In genomic region chr12:116601524-116601923, GRCh38 we compare ENCODE assay signal across 14 cellular contexts. TPM values are rescaled to one million over a fixed set of nuclear protein-coding genes. Genes with fewer than 3 reads are reported as not detected.
A peak's percentile ranks its signal among the peaks of the same experiment; 100 is the strongest.
DNase-seq lines count a peak whose midpoint lies in the region; ATAC-seq, FAIRE-seq and TF ChIP-seq lines count a peak whose summit lies in the region.
"Had no signal": no experiment of that assay in that cellular context is flagged by ENCODE, and none has a peak within 500 bp of the region (broad histone marks: within the 10 kb centered on the region; RNA-seq: fewer than 3 reads in every experiment).

No MANE protein-coding gene starts in this region.

- peak; percentile 46 for FAIRE-seq in endothelial cell of umbilical vein (lab: Jason Lieb, UNC)
- FAIRE-seq: TTC549 had no signal

- no peak overlapping the region for H3K4me3 Mint-ChIP-seq in activated CD4-positive, alpha-beta T cell treated with anti-CD3 and anti-CD28 coated beads, Interleukin-2, amount 10 ng/mL, durations not matched to agents 24 days and 14 days
- no peak overlapping the region for H3K4me3 Mint-ChIP-seq in stimulated activated naive CD8-positive, alpha-beta T cell treated with anti-CD3 and anti-CD28 coated beads, Interleukin-15, Interleukin-2, amounts not matched to agents 100 ng/mL and 50 ng/mL, for 24 hours

- H2AFZ ChIP-seq in PC-9: no peak overlapping the region
- peak overlapping the region; percentile 14 for H2AFZ ChIP-seq in endothelial cell of umbilical vein (ENCODE audit: low read depth, low read length)

- ATAC-seq in GM19467 (IDR thresholded peaks at IDR 0.05; ENCODE audit: unreplicated experiment) (no peak), HG02938 (IDR thresholded peaks at IDR 0.05; ENCODE audit: unreplicated experiment) (no peak)

- H3K4me1 ChIP-seq in PC-9 (replicated peaks; ENCODE audit: insufficient read depth) (peaks cover 19% of the 10 kb centered on the region), endothelial cell of umbilical vein (ENCODE audit: control insufficient read depth, extremely low read depth, insufficient read depth, low read length) (peaks cover 10% of the 10 kb centered on the region)

- H3K4me3 ChIP-seq in PC-9: no peak overlapping the region
- no peak overlapping the region for H3K4me3 ChIP-seq in endothelial cell of umbilical vein (replicated peaks in 1 of 3; ENCODE audit: insufficient read depth in 1 of 3, low read depth in 1 of 3, low read length in 3 of 3)
- H3K4me3 ChIP-seq: right atrium auricular region had no signal

- H3K9me3 ChIP-seq in PC-9 (ENCODE audit: insufficient read depth, low read depth) (no peaks in the 10 kb centered on the region), endothelial cell of umbilical vein (replicated peaks; ENCODE audit: control insufficient read depth, insufficient read depth, low read length) (no peaks in the 10 kb centered on the region)
- H3K9me3 ChIP-seq: right atrium auricular region had no signal

- no peak overlapping the region for H3K27ac ChIP-seq in PC-9
- no peak overlapping the region for H3K27ac ChIP-seq in endothelial cell of umbilical vein (ENCODE audit: insufficient read depth, low read depth, low read length)
- H3K27ac ChIP-seq: right atrium auricular region had no signal

- no peak for DNase-seq in activated CD4-positive, alpha-beta T cell treated with anti-CD3 and anti-CD28 coated beads, Interleukin-2, amount 10 ng/mL, durations not matched to agents 24 days and 14 days
- no peak for DNase-seq in activated CD4-positive, alpha-beta T cell treated with anti-CD3 and anti-CD28 coated beads, Interleukin-2, amount 50 U/mL, for 1 hour
- DNase-seq in PC-9 (peak in 1 of 2 experiments; percentile 15), endothelial cell of umbilical vein (ENCODE audit: low read depth, low spot score) (peak; percentile 26), NCI-H1930 (lab: John Stamatoyannopoulos, UW) (no peak)
- DNase-seq: activated effector memory CD4-positive, alpha-beta T cell treated with Interleukin-2 at 50 U/mL for 16 hours; cortex of kidney; NCI-H1092 treated with DMSO at 0.1 percent for 48 hours; NCI-H774 had no signal

- H3K4me2 ChIP-seq in PC-9: peak overlapping the region; percentile 37; the same call in 1 of the 2 replicates
- H3K4me2 ChIP-seq in endothelial cell of umbilical vein (ENCODE audit: insufficient read depth, low read length): no peak overlapping the region

- no peak overlapping the region for H3K9ac ChIP-seq in endothelial cell of umbilical vein (replicated peaks; ENCODE audit: extremely low read depth, insufficient read depth, low read length)

- TF ChIP-seq POLR2A in endothelial cell of umbilical vein (IDR thresholded peaks at IDR 0.05; ENCODE audit: low read depth, low read length): no peak

- H3K9me2 ChIP-seq in PC-9 (ENCODE audit: insufficient read depth): no peaks in the 10 kb centered on the region

- H3K9me3 Mint-ChIP-seq in activated CD4-positive, alpha-beta T cell treated with anti-CD3 and anti-CD28 coated beads, Interleukin-2, amount 10 ng/mL, durations not matched to agents 24 days and 14 days: no peaks in the 10 kb centered on the region
- no peaks in the 10 kb centered on the region for H3K9me3 Mint-ChIP-seq in stimulated activated naive CD8-positive, alpha-beta T cell treated with anti-CD3 and anti-CD28 coated beads, Interleukin-15, Interleukin-2, amounts not matched to agents 100 ng/mL and 50 ng/mL, for 24 hours

- intact Hi-C loops in activated CD4-positive, alpha-beta T cell treated with anti-CD3 and anti-CD28 coated beads, Interleukin-2, amount 10 ng/mL, durations not matched to agents 24 days and 14 days (cut with micrococcal nuclease): loop anchor here (5.0 kb wide), 1 partner anchor 604 kb away; no protein-coding TSS in a partner anchor
- intact Hi-C loops in PC-9 (cut with micrococcal nuclease; ENCODE audit: unreplicated experiment) (loop anchor here (2.0 to 5.0 kb wide), 2 partner anchors 56 to 175 kb away; no protein-coding TSS in a partner anchor), endothelial cell of umbilical vein (cut with micrococcal nuclease) (loop anchor here (5.0 kb wide), 1 partner anchor 106 kb away; no protein-coding TSS in a partner anchor)

- no peak for TF ChIP-seq CTCF in PC-9 (conservative IDR thresholded peaks at IDR 0.05)
- TF ChIP-seq CTCF in endothelial cell of umbilical vein (IDR thresholded peaks at IDR 0.05; ENCODE audit: extremely low read depth in 1 of 2, insufficient read depth in 1 of 2, low read depth in 1 of 2, low read length in 2 of 2): no peak

- H3K9me1 ChIP-seq in endothelial cell of umbilical vein (replicated peaks; ENCODE audit: control insufficient read depth, extremely low read depth, insufficient read depth, low read length): no peaks in the 10 kb centered on the region

- H3K27ac Mint-ChIP-seq in activated CD4-positive, alpha-beta T cell treated with anti-CD3 and anti-CD28 coated beads, Interleukin-2, amount 10 ng/mL, durations not matched to agents 24 days and 14 days: peak overlapping the region; percentile 38
- peak overlapping the region; percentile 16 for H3K27ac Mint-ChIP-seq in stimulated activated naive CD8-positive, alpha-beta T cell treated with anti-CD3 and anti-CD28 coated beads, Interleukin-15, Interleukin-2, amounts not matched to agents 100 ng/mL and 50 ng/mL, for 24 hours

- no peaks in the 10 kb centered on the region for H3K36me3 Mint-ChIP-seq in activated CD4-positive, alpha-beta T cell treated with anti-CD3 and anti-CD28 coated beads, Interleukin-2, amount 10 ng/mL, durations not matched to agents 24 days and 14 days (ENCODE audit: low read depth)
- H3K36me3 Mint-ChIP-seq in stimulated activated naive CD8-positive, alpha-beta T cell treated with anti-CD3 and anti-CD28 coated beads, Interleukin-15, Interleukin-2, amounts not matched to agents 100 ng/mL and 50 ng/mL, for 24 hours (ENCODE audit: low read depth): no peaks in the 10 kb centered on the region

- POLR2A ChIA-PET in PC-9 (lab: Charles Lee; ENCODE audit: unreplicated experiment): interaction anchor here (0.5 kb wide), 1 partner anchor 482 kb away, joined by 3 read pairs; no protein-coding TSS in a partner anchor
- POLR2A ChIA-PET in endothelial cell of umbilical vein (lab: Charles Lee): no interaction called here

- H3K27me3 Mint-ChIP-seq in activated CD4-positive, alpha-beta T cell treated with anti-CD3 and anti-CD28 coated beads, Interleukin-2, amount 10 ng/mL, durations not matched to agents 24 days and 14 days: peaks cover 6% of the 10 kb centered on the region
- H3K27me3 Mint-ChIP-seq in stimulated activated naive CD8-positive, alpha-beta T cell treated with anti-CD3 and anti-CD28 coated beads, Interleukin-15, Interleukin-2, amounts not matched to agents 100 ng/mL and 50 ng/mL, for 24 hours: no peaks in the 10 kb centered on the region

- dilution Hi-C loops in endothelial cell of umbilical vein (cut with MboI; ENCODE audit: extremely low pct_ligation_motif_present, low sequenced_read_pairs): no loop called here

- 0 out of 2 replicates have a peak, but pooled peaks cover 6% of the 10 kb centered on the region for H3F3A ChIP-seq in PC-9 (ENCODE audit: insufficient read depth, low read depth)

- CTCF ChIA-PET in PC-9 (lab: Charles Lee) (interaction anchor here (0.5 to 0.6 kb wide), 2 partner anchors 78 to 95 kb away, joined by 3 to 4 read pairs; no protein-coding TSS in a partner anchor), endothelial cell of umbilical vein (lab: Charles Lee) (interaction anchor here (1.1 to 3.2 kb wide), 4 partner anchors 146 to 460 kb away, joined by 3 to 36 read pairs (median 5); no protein-coding TSS in a partner anchor)

- H3K27me3 ChIP-seq in PC-9 (ENCODE audit: insufficient read depth, low read depth): no peaks in the 10 kb centered on the region
- peaks cover 0 to 2% of the 10 kb centered on the region in 2 experiments for H3K27me3 ChIP-seq in endothelial cell of umbilical vein (ENCODE audit: control insufficient read depth in 2 of 2, insufficient read depth in 2 of 2, low read length in 2 of 2)
- H3K27me3 ChIP-seq: right atrium auricular region had no signal

- no peaks in the 10 kb centered on the region for H4K20me1 ChIP-seq in PC-9 (ENCODE audit: insufficient read depth)
- H4K20me1 ChIP-seq in endothelial cell of umbilical vein (replicated peaks; ENCODE audit: control insufficient read depth, extremely low read depth, insufficient read depth, low read length): no peaks in the 10 kb centered on the region

- H3K36me3 ChIP-seq in PC-9 (ENCODE audit: low read depth) (no peaks in the 10 kb centered on the region), endothelial cell of umbilical vein (ENCODE audit: control insufficient read depth in 2 of 2, extremely low read depth in 1 of 2, insufficient read depth in 2 of 2, low read length in 2 of 2) (no peaks in the 10 kb centered on the region)
- H3K36me3 ChIP-seq: right atrium auricular region had no signal

- H3K4me1 Mint-ChIP-seq in activated CD4-positive, alpha-beta T cell treated with anti-CD3 and anti-CD28 coated beads, Interleukin-2, amount 10 ng/mL, durations not matched to agents 24 days and 14 days: peaks cover 19% of the 10 kb centered on the region
- peaks cover 23% of the 10 kb centered on the region for H3K4me1 Mint-ChIP-seq in stimulated activated naive CD8-positive, alpha-beta T cell treated with anti-CD3 and anti-CD28 coated beads, Interleukin-15, Interleukin-2, amounts not matched to agents 100 ng/mL and 50 ng/mL, for 24 hours (ENCODE audit: low read depth)

- no TSS peak for BruUV-seq in PC-9 (replicated peaks; lab: Mats Ljungman, UMichigan)
- BruUV-seq in endothelial cell of umbilical vein (replicated peaks; lab: Mats Ljungman, UMichigan): no TSS peak

- no peaks in the 10 kb centered on the region for H3K79me2 ChIP-seq in PC-9 (ENCODE audit: low read depth)
- no peaks in the 10 kb centered on the region for H3K79me2 ChIP-seq in endothelial cell of umbilical vein (ENCODE audit: control insufficient read depth, insufficient read depth, low read length)

TF ChIP-seq in endothelial cell of umbilical vein, 7 proteins besides CTCF, POLR2A, EP300 and RAD21 (continues in another document):
- TF ChIP-seq JUN (IDR thresholded peaks at IDR 0.05; ENCODE audit: borderline replicate concordance, insufficient read depth, insufficient read length, low read depth) (peak; percentile 27), POLR2AphosphoS5 (IDR thresholded peaks at IDR 0.05; ENCODE audit: insufficient read depth, low read depth, low read length) (no peak), EZH2 (IDR thresholded peaks at IDR 0.05; ENCODE audit: borderline replicate concordance, low read depth, low read length, severe bottlenecking) (no peak)

RNA-seq across cellular contexts. Expression of gene MAP1LC3B2, which starts 42.3 kb away (rescaled TPM):
- 0.68 TPM in 1 of 2 replicates, not detected in the other for total RNA-seq in activated CD4-positive, alpha-beta T cell treated with anti-CD3 and anti-CD28 coated beads, Interleukin-2, amount 10 ng/mL, durations not matched to agents 24 days and 14 days
- 1.1 and 1.4 TPM in 2 replicates for total RNA-seq in PC-9 (2021)
- total RNA-seq in endothelial cell of umbilical vein: 4.1 TPM in 1 of 2 replicates, not detected in the other
- 0.32 and 0.49 TPM in 2 replicates for polyA plus RNA-seq in endothelial cell of umbilical vein
- polyA plus RNA-seq in endothelial cell of umbilical vein (2011; cell fraction: cytosol; rRNA removed): 0.82 and 1.1 TPM in 2 replicates
- 0.50 and 1.1 TPM in 2 replicates for polyA plus RNA-seq in endothelial cell of umbilical vein (2011; cell fraction: nucleus; rRNA removed)
- polyA plus RNA-seq in endothelial cell of umbilical vein (2012): 11.5 and 15.5 TPM in 2 replicates
- polyA minus RNA-seq in endothelial cell of umbilical vein: 1.2 TPM in 1 of 2 replicates, not detected in the other
- polyA minus RNA-seq in endothelial cell of umbilical vein (2011; cell fraction: cytosol; rRNA and poly(A)+ RNA removed): not detected
- polyA minus RNA-seq in endothelial cell of umbilical vein (2011; cell fraction: nucleus; rRNA and poly(A)+ RNA removed): not detected in 2 replicates
